In the genomic region with DNA sequence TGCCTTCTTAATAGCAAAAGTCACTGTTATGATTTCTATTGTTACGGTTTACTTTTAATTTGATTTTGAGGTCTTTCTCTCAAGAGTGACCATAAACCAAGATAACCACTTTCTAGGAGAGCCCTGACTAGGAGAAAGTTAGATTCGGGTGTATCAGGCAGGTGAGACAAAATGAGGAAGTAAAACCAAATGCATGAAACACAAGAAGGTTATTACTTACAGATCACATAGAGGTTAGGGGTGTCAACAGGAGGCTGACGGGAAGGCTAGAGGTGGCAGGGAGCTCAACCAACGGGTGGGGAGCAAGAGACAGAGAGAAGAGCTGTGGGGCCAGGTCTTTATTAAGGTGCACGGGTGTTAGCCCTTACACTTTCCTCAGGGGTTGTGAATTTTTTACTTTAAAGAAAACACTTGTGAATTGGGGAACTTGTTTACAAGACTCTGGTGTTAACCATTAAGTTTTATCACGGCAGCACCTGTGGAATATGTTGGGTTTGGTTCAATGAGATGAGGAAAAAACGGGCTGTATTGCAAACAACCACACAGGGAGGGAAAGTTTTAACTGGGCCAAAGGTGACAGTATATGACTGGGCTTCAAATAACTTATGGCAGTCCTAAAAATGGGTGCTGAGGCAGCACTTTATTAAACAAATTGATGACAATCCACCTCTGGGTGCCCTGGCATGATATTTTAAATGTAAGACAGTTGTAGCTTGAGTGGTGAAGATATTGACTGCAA, we compare ENCODE assay signal across 10 cellular contexts.
DNase-seq lines count a peak whose midpoint lies in the region; ATAC-seq and TF ChIP-seq lines count a peak whose summit lies in the region.
"Had no signal": no experiment of that assay in that cellular context is flagged by ENCODE, and none has a peak within 500 bp of the region (broad histone marks: within the 10 kb centered on the region; RNA-seq: fewer than 3 reads in every experiment).

No MANE protein-coding gene starts in this region.

- H3K9me3 Mint-ChIP-seq in HFFc6: peaks cover 45% of the 10 kb centered on the region

- POLR2A ChIA-PET in OCI-LY7 (lab: Charles Lee): interaction anchor here (0.6 kb wide), 1 partner anchor 32 kb away, joined by 4 read pairs; no protein-coding TSS in a partner anchor

- H3K79me2 ChIP-seq in OCI-LY7 (ENCODE audit: insufficient read depth, low read depth, low read length): no peaks in the 10 kb centered on the region

- no peak overlapping the region for H4K8ac ChIP-seq in mesenchymal stem cell (ENCODE audit: low read length)

- H3K4me3 ChIP-seq in OCI-LY7 (ENCODE audit: low read depth, low read length, poor library complexity, severe bottlenecking): no peak overlapping the region
- H3K4me3 ChIP-seq in dorsolateral prefrontal cortex: no peak overlapping the region
- no peak overlapping the region for H3K4me3 ChIP-seq in mesenchymal stem cell (ENCODE audit: insufficient read depth in 1 of 2, low read depth in 1 of 2, low read length in 2 of 2)

- intact Hi-C loops in OCI-LY7 (cut with micrococcal nuclease; ENCODE audit: unreplicated experiment) (no loop called here), dorsolateral prefrontal cortex (cut with DNase I) (no loop called here)

- H2AFZ ChIP-seq in OCI-LY7 (ENCODE audit: low read length) (no peak overlapping the region), mesenchymal stem cell (ENCODE audit: low read depth, low read length) (no peak overlapping the region)

- H3K36me3 ChIP-seq in OCI-LY7 (ENCODE audit: insufficient read depth, low read length) (no peaks in the 10 kb centered on the region), mesenchymal stem cell (ENCODE audit: control insufficient read depth in 1 of 2, insufficient read depth in 2 of 2, low read depth in 1 of 2, low read length in 2 of 2) (no peaks in the 10 kb centered on the region)

- no TSS peak for BruUV-seq in OCI-LY7 (replicated peaks; lab: Mats Ljungman, UMichigan)

- no peak overlapping the region for H2BK12ac ChIP-seq in mesenchymal stem cell (ENCODE audit: low read length in 2 of 2)

- H2BK15ac ChIP-seq in mesenchymal stem cell (ENCODE audit: low read depth, poor library complexity, severe bottlenecking): no peak overlapping the region

- no peaks in the 10 kb centered on the region for H3K36me3 Mint-ChIP-seq in HFFc6 (ENCODE audit: low read depth)

- H3K14ac ChIP-seq in mesenchymal stem cell (ENCODE audit: low read length in 2 of 2): no peak overlapping the region

- no peak overlapping the region for H4K91ac ChIP-seq in mesenchymal stem cell (ENCODE audit: low read length)

- no peak overlapping the region for H3K9ac ChIP-seq in mesenchymal stem cell (ENCODE audit: low read length)

- H2BK120ac ChIP-seq in mesenchymal stem cell (ENCODE audit: low read depth, low read length): no peak overlapping the region

- no peak overlapping the region for H2AK5ac ChIP-seq in mesenchymal stem cell (ENCODE audit: low read length, severe bottlenecking)

- no peaks in the 10 kb centered on the region for H3K9me2 ChIP-seq in OCI-LY7 (ENCODE audit: insufficient read depth, low read length)

- 76% methylated on average over 7 of the region's 7 CpGs for WGBS in mesenchymal stem cell

- no peaks in the 10 kb centered on the region for H4K20me1 ChIP-seq in OCI-LY7 (ENCODE audit: insufficient read depth, low read length)

- no peak overlapping the region for H2BK5ac ChIP-seq in mesenchymal stem cell (ENCODE audit: low read depth, low read length, poor library complexity, severe bottlenecking)

- H3K27ac ChIP-seq in OCI-LY7 (ENCODE audit: low read depth, low read length, poor library complexity, severe bottlenecking) (no peak overlapping the region), dorsolateral prefrontal cortex (no peak overlapping the region), mesenchymal stem cell (ENCODE audit: low read length, poor library complexity, severe bottlenecking) (no peak overlapping the region)

- ATAC-seq in GM18511 (IDR thresholded peaks at IDR 0.05; ENCODE audit: unreplicated experiment): peak; percentile 97
- ATAC-seq in GM21360 (IDR thresholded peaks at IDR 0.05; ENCODE audit: unreplicated experiment): peak; percentile 77
- ATAC-seq in HG03025 (IDR thresholded peaks at IDR 0.05; ENCODE audit: low FRiP score, unreplicated experiment): peak; percentile 88

- H3K79me1 ChIP-seq in mesenchymal stem cell (replicated peaks; ENCODE audit: low read length, poor library complexity, severe bottlenecking): no peaks in the 10 kb centered on the region

- H3K27me3 ChIP-seq in dorsolateral prefrontal cortex (no peaks in the 10 kb centered on the region), mesenchymal stem cell (ENCODE audit: control insufficient read depth in 1 of 2, insufficient read depth in 1 of 2, low read length in 2 of 2) (no peaks in the 10 kb centered on the region)

- H3K9me3 ChIP-seq in OCI-LY7 (ENCODE audit: low read length) (no peaks in the 10 kb centered on the region), mesenchymal stem cell (ENCODE audit: control insufficient read depth, low read length) (peaks cover 14% of the 10 kb centered on the region)

- no peak overlapping the region for H3K23ac ChIP-seq in mesenchymal stem cell (ENCODE audit: low read length in 2 of 2)

- CTCF ChIA-PET in OCI-LY7 (lab: Charles Lee; ENCODE audit: unreplicated experiment): no interaction called here

- H3K27ac Mint-ChIP-seq in HFFc6: no peak overlapping the region

- H3K18ac ChIP-seq in mesenchymal stem cell (ENCODE audit: low read depth in 1 of 2, low read length in 2 of 2): no peak overlapping the region

- no peak overlapping the region for H3K4me3 Mint-ChIP-seq in HFFc6

- H3K27me3 Mint-ChIP-seq in HFFc6 (ENCODE audit: insufficient read depth): peaks cover 2% of the 10 kb centered on the region; the same call in 1 of the 2 replicates

- H3K4me1 ChIP-seq in OCI-LY7 (ENCODE audit: insufficient read depth, low read length, poor library complexity, severe bottlenecking): no peaks in the 10 kb centered on the region
- H3K4me1 ChIP-seq in mesenchymal stem cell (ENCODE audit: control insufficient read depth, insufficient read depth, low read depth, low read length): no peaks in the 10 kb centered on the region

- H3K4me1 Mint-ChIP-seq in HFFc6 (ENCODE audit: low read depth): no peaks in the 10 kb centered on the region

- H3K4me2 ChIP-seq in OCI-LY7 (ENCODE audit: low read length): no peak overlapping the region
- H3K4me2 ChIP-seq in mesenchymal stem cell (ENCODE audit: low read length, poor library complexity, severe bottlenecking): no peak overlapping the region

- no peak for TF ChIP-seq POLR2A in erythroblast (IDR thresholded peaks at IDR 0.05; ENCODE audit: low read length)

- peak; percentile 37 for DNase-seq in OCI-LY7 (ENCODE audit: low spot score)
- no peak for DNase-seq in HFFc6
- no peak for DNase-seq in erythroblast (lab: John Stamatoyannopoulos, UW)
- DNase-seq in dorsolateral prefrontal cortex: no peak
- no peak for DNase-seq in mesenchymal stem cell
- DNase-seq: anterior cingulate cortex, C1 segment of cervical spinal cord had no signal

- no peak overlapping the region for H3K4ac ChIP-seq in mesenchymal stem cell (ENCODE audit: low read depth in 1 of 2, low read length in 2 of 2)

- no peak for TF ChIP-seq CTCF in OCI-LY7 (conservative IDR thresholded peaks at IDR 0.05; ENCODE audit: low read length)
- TF ChIP-seq CTCF in HFFc6 (IDR thresholded peaks at IDR 0.05): no peak
- TF ChIP-seq CTCF in dorsolateral prefrontal cortex (IDR thresholded peaks at IDR 0.05 in 54 of 56, conservative IDR thresholded peaks at IDR 0.05 in 2 of 56; ENCODE audit: low read depth in 1 of 56, partially characterized antibody in 56 of 56): no peak
